ENCODE assay signal across 18 cellular contexts in the genomic region with DNA sequence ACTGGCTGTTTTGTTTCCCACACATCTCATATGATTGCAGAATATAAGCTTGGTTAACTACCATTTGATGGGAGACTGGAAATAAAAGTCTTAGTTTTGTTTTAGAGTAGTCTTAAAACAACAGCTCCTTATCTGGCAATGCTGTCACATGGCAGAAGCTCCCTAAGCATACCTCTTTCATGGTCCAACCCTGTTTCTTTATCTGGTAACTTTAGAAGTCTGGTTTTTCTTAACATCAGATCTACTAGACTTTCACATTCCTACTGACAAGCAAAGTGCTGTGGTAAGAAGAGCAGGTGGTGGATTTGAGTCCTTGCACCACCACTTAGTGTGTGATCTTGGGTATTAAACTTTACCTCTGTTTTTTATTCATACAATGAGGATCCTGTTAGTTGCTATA. TPM values are rescaled to one million over a fixed set of nuclear protein-coding genes. Genes with fewer than 3 reads are reported as not detected.
A peak's percentile ranks its signal among the peaks of the same experiment; 100 is the strongest.
DNase-seq lines count a peak whose midpoint lies in the region; ATAC-seq and TF ChIP-seq lines count a peak whose summit lies in the region.
"Had no signal": no experiment of that assay in that cellular context is flagged by ENCODE, and none has a peak within 500 bp of the region (broad histone marks: within the 10 kb centered on the region; RNA-seq: fewer than 3 reads in every experiment).

No MANE protein-coding gene starts in this region.

- no peak overlapping the region for H3K27ac Mint-ChIP-seq in T-helper 17 cell
- H3K27ac Mint-ChIP-seq: CD14-positive monocyte had no signal

- H3K4me1 ChIP-seq in HEK293 (ENCODE audit: control insufficient read depth, insufficient read depth, low read length), result peaks cover 25% of the 10 kb centered on the region
- H3K4me1 ChIP-seq: Peyer's patch had no signal

- TF ChIP-seq CTCF in HEK293 (tag by site-specific recombination; IDR thresholded peaks at IDR 0.05) (no peak), choroid plexus epithelial cell (conservative IDR thresholded peaks at IDR 0.05; ENCODE audit: low read depth, low read length) (no peak)

- H3K4me3 ChIP-seq in HEK293 (ENCODE audit: low read depth, low read length) (no peak overlapping the region), choroid plexus epithelial cell (ENCODE audit: low read depth, low read length) (no peak overlapping the region)
- H3K4me3 ChIP-seq: Peyer's patch had no signal

- no peaks in the 10 kb centered on the region for H3K36me3 ChIP-seq in HEK293 (ENCODE audit: control insufficient read depth in 2 of 2, insufficient read depth in 1 of 2, low read length in 2 of 2)
- H3K36me3 ChIP-seq: Peyer's patch had no signal

- 0 out of 2 replicates have a peak overlapping the region, but pooled peaks have one; percentile 0 for H3K27ac ChIP-seq in HEK293 (ENCODE audit: extremely low read depth, low read depth, low read length)
- H3K27ac ChIP-seq: HL-60, Peyer's patch had no signal

- no peaks in the 10 kb centered on the region for H3K36me3 Mint-ChIP-seq in T-helper 17 cell (ENCODE audit: low read depth)

- H3K9me3 ChIP-seq in HEK293 (ENCODE audit: control insufficient read depth, insufficient read depth, low read depth, low read length) (no peaks in the 10 kb centered on the region), T-helper 17 cell (ENCODE audit: control insufficient read depth, low read length, poor library complexity, severe bottlenecking) (no peaks in the 10 kb centered on the region)
- H3K9me3 ChIP-seq: Caco-2, Peyer's patch had no signal

- ATAC-seq in GM19463 (IDR thresholded peaks at IDR 0.05; ENCODE audit: unreplicated experiment) (no peak), T-helper 17 cell (no peak)
- ATAC-seq: Right ventricle myocardium inferior had no signal

- H3K4me1 Mint-ChIP-seq in T-helper 17 cell, result no peaks in the 10 kb centered on the region

- H3K27me3 Mint-ChIP-seq in T-helper 17 cell, result no peaks in the 10 kb centered on the region

- POLR2A ChIA-PET in HEK293 (lab: Yijun Ruan, JAX), result no interaction called here

- H3K4me3 Mint-ChIP-seq in T-helper 17 cell, result no peak overlapping the region
- H3K4me3 Mint-ChIP-seq: CD14-positive monocyte had no signal

- DNase-seq in NCI-H226, result peak; percentile 47
- DNase-seq in choroid plexus epithelial cell (ENCODE audit: low read depth), result peak; percentile 69
- peak; percentile 59 for DNase-seq in myocyte (ENCODE audit: low read depth)
- DNase-seq in activated CD4-positive, alpha-beta T cell treated with anti-CD3 and anti-CD28 coated beads for 1 hour, result no peak
- no peak for DNase-seq in NCI-H1105 treated with DMSO at 0.1 percent for 48 hours (lab: John Stamatoyannopoulos, UW)
- no peak for DNase-seq in T-helper 17 cell
- DNase-seq: Caco-2, DMS153, EL, NCI-H1048, NCI-H146, NCI-H2081 treated with DMSO at 0.1 percent for 48 hours, Peyer's patch had no signal

- CTCF ChIA-PET in HEK293 (lab: Yijun Ruan, JAX), result no interaction called here

TF ChIP-seq in HEK293, 187 proteins besides CTCF, POLR2A, EP300 and RAD21:
- TF ChIP-seq ZNF335 (tag by site-specific recombination; conservative IDR thresholded peaks at IDR 0.05) (no peak), ZBTB48 (tag by site-specific recombination; IDR thresholded peaks at IDR 0.05) (peak; percentile 56)
- TF ChIP-seq, protein P1, sequence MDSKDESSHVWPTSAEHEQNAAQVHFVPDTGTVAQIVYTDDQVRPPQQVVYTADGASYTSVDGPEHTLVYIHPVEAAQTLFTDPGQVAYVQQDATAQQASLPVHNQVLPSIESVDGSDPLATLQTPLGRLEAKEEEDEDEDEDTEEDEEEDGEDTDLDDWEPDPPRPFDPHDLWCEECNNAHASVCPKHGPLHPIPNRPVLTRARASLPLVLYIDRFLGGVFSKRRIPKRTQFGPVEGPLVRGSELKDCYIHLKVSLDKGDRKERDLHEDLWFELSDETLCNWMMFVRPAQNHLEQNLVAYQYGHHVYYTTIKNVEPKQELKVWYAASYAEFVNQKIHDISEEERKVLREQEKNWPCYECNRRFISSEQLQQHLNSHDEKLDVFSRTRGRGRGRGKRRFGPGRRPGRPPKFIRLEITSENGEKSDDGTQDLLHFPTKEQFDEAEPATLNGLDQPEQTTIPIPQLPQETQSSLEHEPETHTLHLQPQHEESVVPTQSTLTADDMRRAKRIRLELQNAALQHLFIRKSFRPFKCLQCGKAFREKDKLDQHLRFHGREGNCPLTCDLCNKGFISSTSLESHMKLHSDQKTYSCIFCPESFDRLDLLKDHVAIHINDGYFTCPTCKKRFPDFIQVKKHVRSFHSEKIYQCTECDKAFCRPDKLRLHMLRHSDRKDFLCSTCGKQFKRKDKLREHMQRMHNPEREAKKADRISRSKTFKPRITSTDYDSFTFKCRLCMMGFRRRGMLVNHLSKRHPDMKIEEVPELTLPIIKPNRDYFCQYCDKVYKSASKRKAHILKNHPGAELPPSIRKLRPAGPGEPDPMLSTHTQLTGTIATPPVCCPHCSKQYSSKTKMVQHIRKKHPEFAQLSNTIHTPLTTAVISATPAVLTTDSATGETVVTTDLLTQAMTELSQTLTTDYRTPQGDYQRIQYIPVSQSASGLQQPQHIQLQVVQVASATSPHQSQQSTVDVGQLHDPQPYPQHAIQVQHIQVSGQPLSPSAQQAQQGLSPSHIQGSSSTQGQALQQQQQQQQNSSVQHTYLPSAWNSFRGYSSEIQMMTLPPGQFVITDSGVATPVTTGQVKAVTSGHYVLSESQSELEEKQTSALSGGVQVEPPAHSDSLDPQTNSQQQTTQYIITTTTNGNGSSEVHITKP (tag by site-specific recombination; IDR thresholded peaks at IDR 0.05), result peak; percentile 54
TF ChIP-seq in HEK293: peak in this region for 2.

RNA-seq across cellular contexts. Expression of a gene that starts 25.2 kb away (rescaled TPM):
- total RNA-seq in myocyte (26.5 and 27.0 TPM in 2 replicates), T-helper 17 cell (1 to 10 TPM; 2.9 to 3.4 TPM)
- polyA plus RNA-seq in myocyte (2012), result 41.4 TPM

RNA-seq across cellular contexts. Expression of a gene that starts 25.4 kb away (rescaled TPM):
- total RNA-seq in myocyte (64.5 and 72.7 TPM in 2 replicates), T-helper 17 cell (10 to 100 TPM; 41.2 to 49.9 TPM)
- polyA plus RNA-seq in myocyte (2012), result 67.2 TPM

Comparison
In these comparisons a context has a peak if more than half of its experiments do, and no peak if none do; other contexts are left out.
1. DNase-seq: peak in NCI-H226 (single experiment), choroid plexus epithelial cell (single experiment) and myocyte (single experiment); none in activated CD4-positive, alpha-beta T cell treated with anti-CD3 and anti-CD28 coated beads for 1 hour (single experiment), NCI-H1105 treated with DMSO at 0.1 percent for 48 hours (single experiment) and T-helper 17 cell (0 of 3).